9 cellular contexts compared by ENCODE assay signal in genomic region chr7:149261829-149262617, GRCh38. TPM values are rescaled to one million over a fixed set of nuclear protein-coding genes. Genes with fewer than 3 reads are reported as not detected.
DNase-seq lines count a peak whose midpoint lies in the region; ATAC-seq, FAIRE-seq and TF ChIP-seq lines count a peak whose summit lies in the region.
"Had no signal": no experiment of that assay in that cellular context is flagged by ENCODE, and none has a peak within 500 bp of the region (broad histone marks: within the 10 kb centered on the region; RNA-seq: fewer than 3 reads in every experiment).

Gene ZNF783 (plus strand): TSS chr7:149262196. CDS start chr7:149262334, 138 bp downstream.

- H3K4me3 ChIP-seq in kidney (ENCODE audit: low read length in 2 of 2) = peak within 1 kb of the TSS; percentile 62 to 66

- peaks cover 0 to 2% of the 10 kb centered on the region in 2 donors for H3K4me1 ChIP-seq in kidney (ENCODE audit: control insufficient read depth in 1 of 2, insufficient read depth in 1 of 2, low read depth in 1 of 2, low read length in 2 of 2)

- H3K9me3 ChIP-seq in kidney (ENCODE audit: control insufficient read depth in 1 of 2, low read length in 2 of 2) = no peaks in the 10 kb centered on the region

- peak; percentile 86 for TF ChIP-seq CTCF in kidney (IDR thresholded peaks at IDR 0.05; ENCODE audit: borderline replicate concordance, extremely low read depth, insufficient read depth)

- peaks cover 3 to 5% of the 10 kb centered on the region in 2 donors for H3K36me3 ChIP-seq in kidney (ENCODE audit: control insufficient read depth in 1 of 2, insufficient read depth in 2 of 2, low read length in 2 of 2)

- intact Hi-C loops in kidney (cut with DNase I) = no loop called here

- FAIRE-seq in kidney (lab: Jason Lieb, UNC) = no peak
- FAIRE-seq: TTC549 had no signal

- H3K27ac ChIP-seq in kidney (ENCODE audit: low read depth in 2 of 2, low read length in 2 of 2) = peak within 1 kb of the TSS; percentile 78 to 82

- peak within 1 kb of the TSS; percentile 77 to 78 for H3K9ac ChIP-seq in kidney (ENCODE audit: low read length in 2 of 2)

- DNase-seq in AG08395 (ENCODE audit: low spot score) (peak; percentile 93), NCI-H2196 treated with DMSO at 0.1 percent for 48 hours (lab: John Stamatoyannopoulos, UW; ENCODE audit: unreplicated experiment) (peak; percentile 80), kidney (peak; percentile 96)
- peak; percentile 60 to 79 (median 69) for DNase-seq in activated CD4-positive, CD25-positive, alpha-beta regulatory T cell (lab: John Stamatoyannopoulos, UW)
- DNase-seq in central memory CD4-positive, alpha-beta T cell = peak; percentile 85
- DNase-seq in stimulated activated CD4-positive, alpha-beta T cell treated with anti-CD3 and anti-CD28 coated beads, Interleukin-15, amount 100 ng/mL, for 1 hour (ENCODE audit: low read depth in 1 of 2, low spot score in 1 of 2) = peak; percentile 74 to 77

- ATAC-seq in GM18867 (IDR thresholded peaks at IDR 0.05; ENCODE audit: unreplicated experiment) = peak; percentile 87
- peak; percentile 83 for ATAC-seq in HG03097 (IDR thresholded peaks at IDR 0.05; ENCODE audit: low FRiP score, unreplicated experiment)

RNA-seq across cellular contexts. Expression of gene ZNF783, which starts in this region (rescaled TPM):
- 21.8 TPM for total RNA-seq in kidney
- polyA plus RNA-seq in kidney (ENCODE audit: insufficient read depth, low read depth, low replicate concordance) = 3.6 TPM

Comparison
In these comparisons a context has a peak if more than half of its experiments do, and no peak if none do; other contexts are left out.
1. Peak in every context shown above with its lines: DNase-seq, ATAC-seq, H3K4me3 ChIP-seq and H3K27ac ChIP-seq.